Comparison of ENCODE assay signal across 8 cellular contexts in genomic region chr12:85076688-85077430, GRCh38.
A peak's percentile ranks its signal among the peaks of the same experiment; 100 is the strongest.
DNase-seq lines count a peak whose midpoint lies in the region; ATAC-seq and TF ChIP-seq lines count a peak whose summit lies in the region.

No MANE protein-coding gene starts in this region.

- H3K27ac ChIP-seq in coronary artery, result no peak overlapping the region

- peak; percentile 71 for ATAC-seq in GM18858 (IDR thresholded peaks at IDR 0.05; ENCODE audit: unreplicated experiment)
- peak; percentile 76 for ATAC-seq in HG03175 (IDR thresholded peaks at IDR 0.05; ENCODE audit: unreplicated experiment)

- H3K4me3 ChIP-seq in coronary artery, result no peak overlapping the region

- peak; percentile 75 for DNase-seq in AG08395 (ENCODE audit: low spot score)
- peak; percentile 71 for DNase-seq in NCI-H2227 (lab: John Stamatoyannopoulos, UW; ENCODE audit: unreplicated experiment)
- peak; percentile 75 for DNase-seq in amniotic stem cell (lab: John Stamatoyannopoulos, UW)
- DNase-seq in left kidney (ENCODE audit: low read depth, low spot score), result peak; percentile 76
- no peak for DNase-seq in effector CD8-positive, alpha-beta T cell (lab: John Stamatoyannopoulos, UW)
- no peak for DNase-seq in coronary artery (ENCODE audit: low spot score)

- TF ChIP-seq CTCF in coronary artery (IDR thresholded peaks at IDR 0.05), result no peak

Comparison
In these comparisons a context has a peak if more than half of its experiments do, and no peak if none do; other contexts are left out.
1. DNase-seq: peak in AG08395 (single experiment), NCI-H2227 (single experiment), amniotic stem cell (single experiment) and left kidney (single experiment); none in effector CD8-positive, alpha-beta T cell (single experiment) and coronary artery (single experiment).